Comparison of ENCODE assay signal across 24 cellular contexts in the genomic region with DNA sequence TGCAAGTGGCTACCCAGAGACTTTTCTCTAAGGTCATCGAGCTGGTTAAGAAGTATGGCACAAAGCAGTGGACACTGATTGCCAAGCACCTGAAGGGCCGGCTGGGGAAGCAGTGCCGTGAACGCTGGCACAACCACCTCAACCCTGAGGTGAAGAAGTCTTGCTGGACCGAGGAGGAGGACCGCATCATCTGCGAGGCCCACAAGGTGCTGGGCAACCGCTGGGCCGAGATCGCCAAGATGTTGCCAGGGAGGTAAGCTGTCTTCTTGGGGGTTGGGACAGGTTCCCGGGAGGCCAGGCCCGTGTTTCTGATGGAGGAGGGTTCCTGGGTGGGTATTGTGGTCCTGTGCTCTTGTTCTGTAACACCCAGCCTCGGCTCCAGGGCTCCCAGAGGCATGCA. TPM values are rescaled to one million over a fixed set of nuclear protein-coding genes. Genes with fewer than 3 reads are reported as not detected.
DNase-seq lines count a peak whose midpoint lies in the region; ATAC-seq and TF ChIP-seq lines count a peak whose summit lies in the region.
"Had no signal": no experiment of that assay in that cellular context is flagged by ENCODE, and none has a peak within 500 bp of the region (broad histone marks: within the 10 kb centered on the region; RNA-seq: fewer than 3 reads in every experiment).

No MANE protein-coding gene starts in this region.

- no peak overlapping the region for H3K4me3 ChIP-seq in RWPE2 (ENCODE audit: severe bottlenecking)
- H3K4me3 ChIP-seq: GM23338, MG63 had no signal

- H3K9me3 Mint-ChIP-seq in naive B cell, result no peaks in the 10 kb centered on the region
- H3K9me3 Mint-ChIP-seq: GM23338, H9, HFFc6 had no signal

- intact Hi-C loops in Right ventricle myocardium superior (cut with DNase I) (no loop called here), cardiac septum (cut with DNase I) (no loop called here)

- no peak overlapping the region for H3K27ac ChIP-seq in RWPE2 (ENCODE audit: poor library complexity, severe bottlenecking)
- H3K27ac ChIP-seq: 22Rv1 had no signal

- peak overlapping the region in 2 of 8 donors; percentile 9 to 59 for H3K4me3 Mint-ChIP-seq in naive B cell
- H3K4me3 Mint-ChIP-seq: GM23338, H9, HFFc6 had no signal

- peak; percentile 10 for DNase-seq in Right ventricle myocardium superior
- no peak for DNase-seq in cardiac septum (ENCODE audit: low spot score)
- peak; percentile 74 for DNase-seq in RWPE2 (ENCODE audit: low spot score)
- DNase-seq in naive B cell, result no peak
- DNase-seq in DMS114 treated with DMSO at 0.1 percent for 48 hours (lab: John Stamatoyannopoulos, UW; ENCODE audit: unreplicated experiment), result no peak
- no peak for DNase-seq in kidney glomerular epithelial cell (lab: John Stamatoyannopoulos, UW)
- DNase-seq: DMS53, H9, HFFc6, KBM-7, MG63, NCI-H1105 treated with DMSO at 0.1 percent for 48 hours, NCI-H2029, NCI-H446 treated with DMSO at 0.1 percent for 48 hours, NCI-H526 treated with DMSO at 0.1 percent for 48 hours, PC-3, SHP77 treated with DMSO at 0.1 percent for 48 hours had no signal

- H3K27me3 Mint-ChIP-seq in naive B cell, result no peaks in the 10 kb centered on the region

- H3K36me3 ChIP-seq in RWPE2 (ENCODE audit: low read depth), result peaks cover 99% of the 10 kb centered on the region

- ATAC-seq in Right ventricle myocardium superior (ENCODE audit: poor library complexity) (no peak), RWPE2 (ENCODE audit: low read depth) (0 out of 3 replicates have a peak, but pooled peaks have one; percentile 3), naive B cell (ENCODE audit: low read depth in 2 of 2) (no peak), GM21717 (IDR thresholded peaks at IDR 0.05; ENCODE audit: unreplicated experiment) (no peak)
- ATAC-seq: GM23338, PC-3 had no signal

- no peaks in the 10 kb centered on the region for H3K9me3 ChIP-seq in RWPE2 (ENCODE audit: severe bottlenecking)
- H3K9me3 ChIP-seq: BE2C, MG63 had no signal

- TF ChIP-seq CTCF in RWPE2 (IDR thresholded peaks at IDR 0.05; ENCODE audit: poor library complexity, severe bottlenecking), result no peak

- H3K4me1 ChIP-seq in RWPE2 (ENCODE audit: insufficient read depth, poor library complexity, severe bottlenecking), result no peaks in the 10 kb centered on the region
- H3K4me1 ChIP-seq: BE2C had no signal

- no peaks in the 10 kb centered on the region for H3K27me3 ChIP-seq in RWPE2 (ENCODE audit: insufficient read depth, poor library complexity, severe bottlenecking)
- H3K27me3 ChIP-seq: BE2C, MG63 had no signal

- peak overlapping the region; percentile 8 to 88 (median 66) for H3K27ac Mint-ChIP-seq in naive B cell
- H3K27ac Mint-ChIP-seq: GM23338, H9, HFFc6 had no signal

- peaks cover 12 to 27% (median 26%) of the 10 kb centered on the region in 3 donors for H3K4me1 Mint-ChIP-seq in naive B cell
- H3K4me1 Mint-ChIP-seq: GM23338 had no signal

- peaks cover 0 to 3% of the 10 kb centered on the region in 2 donors for H3K36me3 Mint-ChIP-seq in naive B cell

RNA-seq across cellular contexts. Expression of gene MYBL2, which starts 19.9 kb away (rescaled TPM):
- total RNA-seq in Right ventricle myocardium superior, result 0.78 TPM
- 0.13 TPM for total RNA-seq in cardiac septum
- 10 to 100 TPM in 3 of 6 donors, 1 to 10 TPM in 3; 2.3 to 65.0 (median 26.6) TPM for polyA plus RNA-seq in naive B cell (ENCODE audit: low read depth in 6 of 6)

RNA-seq across cellular contexts. Expression of gene GTSF1L, which starts 40.0 kb away (rescaled TPM):
- not detected for total RNA-seq in Right ventricle myocardium superior
- total RNA-seq in cardiac septum, result not detected
- polyA plus RNA-seq in naive B cell (ENCODE audit: low read depth in 6 of 6), result under 1 TPM in 2 of 6 donors, not detected in 4; 0.81 to 0.96 TPM
- total RNA-seq: Daoy, G401, GM23338, H9, HFFc6, PC-3, RPMI7951 had no signal
- polyA plus RNA-seq: GM23338 had no signal

Comparison
In these comparisons a context has a peak if more than half of its experiments do, and no peak if none do; other contexts are left out.
1. DNase-seq: peak in Right ventricle myocardium superior (single experiment) and RWPE2 (single experiment); none in cardiac septum (single experiment), naive B cell (single experiment), DMS114 treated with DMSO at 0.1 percent for 48 hours (single experiment) and kidney glomerular epithelial cell (single experiment).